8 cellular contexts compared by ENCODE assay signal in genomic region chr14:51776102-51776894, GRCh38.
DNase-seq lines count a peak whose midpoint lies in the region; ATAC-seq and TF ChIP-seq lines count a peak whose summit lies in the region.

No MANE protein-coding gene starts in this region.

- no peak overlapping the region for H3K9ac ChIP-seq in SU-DHL-6 (ENCODE audit: low read length)

- peaks cover 17 to 18% of the 10 kb centered on the region in 2 donors for H3K27me3 Mint-ChIP-seq in stimulated activated naive B cell treated with anti-CD40 and anti-IgM and Interleukin-4, amounts not matched to agents 10 μg/mL and 1 μg/mL and 100 μg/mL, for 72 hours

- H3K36me3 ChIP-seq in SU-DHL-6 (ENCODE audit: low read length): no peaks in the 10 kb centered on the region
- no peaks in the 10 kb centered on the region for H3K36me3 ChIP-seq in kidney epithelial cell (ENCODE audit: control insufficient read depth, insufficient read depth, low read length)

- H3K4me1 Mint-ChIP-seq in stimulated activated naive B cell treated with anti-CD40 and anti-IgM and Interleukin-4, amounts not matched to agents 10 μg/mL and 1 μg/mL and 100 μg/mL, for 72 hours: peaks cover 9 to 13% of the 10 kb centered on the region in 2 donors

- peak; percentile 78 to 80 for ATAC-seq in stimulated activated naive B cell treated with anti-CD40 and anti-IgM and Interleukin-4, amounts not matched to agents 10 μg/mL and 1 μg/mL and 100 μg/mL, for 72 hours (replicated peaks)
- ATAC-seq in GM19328 (IDR thresholded peaks at IDR 0.05; ENCODE audit: unreplicated experiment): no peak

- H3K9me2 ChIP-seq in SU-DHL-6 (replicated peaks; ENCODE audit: insufficient read depth, low read length): no peaks in the 10 kb centered on the region

- DNase-seq in 8988T (peak; percentile 46), GDM1 (lab: John Stamatoyannopoulos, UW) (peak; percentile 21), M059J (ENCODE audit: low read depth) (peak; percentile 60), cerebellar cortex (ENCODE audit: low spot score) (peak; percentile 57), kidney epithelial cell (ENCODE audit: low read depth) (peak; percentile 14)
- DNase-seq in stimulated activated naive B cell treated with anti-CD40 and anti-IgM and Interleukin-4, amounts not matched to agents 10 μg/mL and 1 μg/mL and 100 μg/mL, for 72 hours: peak; percentile 29

- H3K4me3 Mint-ChIP-seq in stimulated activated naive B cell treated with anti-CD40 and anti-IgM and Interleukin-4, amounts not matched to agents 10 μg/mL and 1 μg/mL and 100 μg/mL, for 72 hours: no peak overlapping the region

- no peaks in the 10 kb centered on the region for H3K9me3 ChIP-seq in SU-DHL-6 (ENCODE audit: insufficient read depth, low read length)

- H3K36me3 Mint-ChIP-seq in stimulated activated naive B cell treated with anti-CD40 and anti-IgM and Interleukin-4, amounts not matched to agents 10 μg/mL and 1 μg/mL and 100 μg/mL, for 72 hours: no peaks in the 10 kb centered on the region

- H3K4me2 ChIP-seq in SU-DHL-6 (ENCODE audit: low read depth, low read length, poor library complexity, severe bottlenecking): no peak overlapping the region

- H3K27me3 ChIP-seq in SU-DHL-6 (ENCODE audit: low read length) (no peaks in the 10 kb centered on the region), kidney epithelial cell (ENCODE audit: control insufficient read depth, insufficient read depth, low read length) (no peaks in the 10 kb centered on the region)

- H3K4me3 ChIP-seq in SU-DHL-6 (ENCODE audit: insufficient read depth, low read length, poor library complexity, severe bottlenecking): no peak overlapping the region
- no peak overlapping the region for H3K4me3 ChIP-seq in kidney epithelial cell (ENCODE audit: low read depth, low read length)

- peak; percentile 59 for TF ChIP-seq CTCF in SU-DHL-6 (IDR thresholded peaks at IDR 0.05; ENCODE audit: insufficient read depth, low read length, poor library complexity, severe bottlenecking)
- TF ChIP-seq CTCF in kidney epithelial cell (IDR thresholded peaks at IDR 0.05; ENCODE audit: insufficient read depth, low read length, poor library complexity, severe bottlenecking): peak; percentile 76

- no peaks in the 10 kb centered on the region for H4K20me1 ChIP-seq in SU-DHL-6 (ENCODE audit: low read depth, low read length)

- H3K9me3 Mint-ChIP-seq in stimulated activated naive B cell treated with anti-CD40 and anti-IgM and Interleukin-4, amounts not matched to agents 10 μg/mL and 1 μg/mL and 100 μg/mL, for 72 hours: no peaks in the 10 kb centered on the region

- H2AFZ ChIP-seq in SU-DHL-6 (ENCODE audit: low read depth, low read length, severe bottlenecking): no peak overlapping the region

- no peak overlapping the region for H3K27ac Mint-ChIP-seq in stimulated activated naive B cell treated with anti-CD40 and anti-IgM and Interleukin-4, amounts not matched to agents 10 μg/mL and 1 μg/mL and 100 μg/mL, for 72 hours

- H3K27ac ChIP-seq in SU-DHL-6 (ENCODE audit: low read depth, low read length): no peak overlapping the region

- no peaks in the 10 kb centered on the region for H3K79me2 ChIP-seq in SU-DHL-6 (ENCODE audit: insufficient read depth, low read length)

- H3F3A ChIP-seq in SU-DHL-6 (ENCODE audit: insufficient read depth): no peaks in the 10 kb centered on the region
